Comparison of ENCODE assay signal across 8 cellular contexts in genomic region chr7:108570146-108570755, GRCh38. TPM values are rescaled to one million over a fixed set of nuclear protein-coding genes. Genes with fewer than 3 reads are reported as not detected.
A peak's percentile ranks its signal among the peaks of the same experiment; 100 is the strongest.
DNase-seq lines count a peak whose midpoint lies in the region; ATAC-seq lines count a peak whose summit lies in the region.

No MANE protein-coding gene starts in this region.

- no peaks in the 10 kb centered on the region for H3K27me3 ChIP-seq in esophagus (ENCODE audit: control insufficient read depth in 1 of 2, insufficient read depth in 2 of 2, low read length in 2 of 2)

- H3K4me3 ChIP-seq in esophagus (ENCODE audit: low read depth in 1 of 2, low read length in 2 of 2) = peak overlapping the region; percentile 85 to 93

- peak overlapping the region; percentile 90 for H3K27ac ChIP-seq in esophagus (ENCODE audit: low read depth in 2 of 2, low read length in 1 of 2)

- ATAC-seq in GM18867 (IDR thresholded peaks at IDR 0.05; ENCODE audit: unreplicated experiment) = peak; percentile 24
- ATAC-seq in HG03103 (IDR thresholded peaks at IDR 0.05; ENCODE audit: low read depth, unreplicated experiment) = peak; percentile 18
- ATAC-seq in stimulated activated naive CD8-positive, alpha-beta T cell treated with anti-CD3 and anti-CD28 coated beads, Interleukin-15, Interleukin-2, amounts not matched to agents 100 U/mL and 50 U/mL, for 24 hours = no peak

- in situ Hi-C loops in ACHN (cut with HindIII; ENCODE audit: low pct_ligation_motif_present, low pct_unique_long_range_greater_than_20kb, low sequenced_read_pairs) = no loop called here

- 0 to 1% methylated on average over 36 of the region's 36 CpGs for WGBS in esophagus, 2 donors

- DNase-seq in ACHN = peak; percentile 77
- DNase-seq in NCI-H526 treated with DMSO at 0.1 percent for 48 hours (lab: John Stamatoyannopoulos, UW) = peak; percentile 69
- DNase-seq in activated T-cell treated with anti-CD3 and anti-CD28 coated beads for 1 hour (ENCODE audit: low read depth) = peak; percentile 25
- DNase-seq in myocyte (ENCODE audit: low read depth) = peak; percentile 52
- peak; percentile 44 for DNase-seq in stimulated activated naive CD8-positive, alpha-beta T cell treated with anti-CD3 and anti-CD28 coated beads, Interleukin-15, Interleukin-2, amounts not matched to agents 100 U/mL and 50 U/mL, for 24 hours

- peaks cover 0 to 4% of the 10 kb centered on the region in 2 donors for H3K36me3 ChIP-seq in esophagus (ENCODE audit: control insufficient read depth in 2 of 2, insufficient read depth in 2 of 2, low read length in 1 of 2)

- H3K9me3 ChIP-seq in esophagus (ENCODE audit: control insufficient read depth in 2 of 2, insufficient read depth in 1 of 2, low read depth in 1 of 2, low read length in 1 of 2) = no peaks in the 10 kb centered on the region

- no peaks in the 10 kb centered on the region for H3K4me1 ChIP-seq in esophagus (ENCODE audit: control insufficient read depth in 2 of 2, insufficient read depth in 2 of 2, low read length in 1 of 2)

RNA-seq across cellular contexts. Expression of gene DNAJB9, which starts 0.6 kb away (rescaled TPM):
- polyA plus RNA-seq in esophagus = 1 to 10 TPM; 3.6 to 5.5 TPM
- 85.2 and 90.5 TPM in 2 replicates for total RNA-seq in myocyte
- polyA plus RNA-seq in myocyte (2012) = 52.9 TPM

RNA-seq across cellular contexts. Expression of gene THAP5, which starts 0.7 kb away (rescaled TPM):
- 1 to 10 TPM; 3.6 TPM for polyA plus RNA-seq in esophagus
- total RNA-seq in myocyte = 49.5 and 59.0 TPM in 2 replicates
- 13.4 TPM for polyA plus RNA-seq in myocyte (2012)

RNA-seq across cellular contexts. Expression of gene PNPLA8, which starts 44.3 kb away (rescaled TPM):
- polyA plus RNA-seq in esophagus = 10 to 100 TPM; 11.4 to 13.7 TPM
- 50.1 and 58.5 TPM in 2 replicates for total RNA-seq in myocyte
- 14.8 TPM for polyA plus RNA-seq in myocyte (2012)

Comparison
In these comparisons a context has a peak if more than half of its experiments do, and no peak if none do; other contexts are left out.
1. DNase-seq: peak in every context shown above with its lines; median percentile 77 in ACHN; 69 in NCI-H526 treated with DMSO at 0.1 percent for 48 hours; 52 in myocyte; 44 in stimulated activated naive CD8-positive, alpha-beta T cell treated with anti-CD3 and anti-CD28 coated beads, Interleukin-15, Interleukin-2, amounts not matched to agents 100 U/mL and 50 U/mL, for 24 hours; 25 in activated T-cell treated with anti-CD3 and anti-CD28 coated beads for 1 hour.